In genomic region chr2:133424876-133425275, GRCh38 we compare ENCODE assay signal across 21 cellular contexts.
DNase-seq lines count a peak whose midpoint lies in the region; ATAC-seq, FAIRE-seq and TF ChIP-seq lines count a peak whose summit lies in the region.
"Had no signal": no experiment of that assay in that cellular context is flagged by ENCODE, and none has a peak within 500 bp of the region (broad histone marks: within the 10 kb centered on the region; RNA-seq: fewer than 3 reads in every experiment).

No MANE protein-coding gene starts in this region.

- CTCF ChIA-PET in Calu3 (lab: Charles Lee) = no interaction called here

- no peak for TF ChIP-seq CTCF in Calu3 (IDR thresholded peaks at IDR 0.05; ENCODE audit: unreplicated experiment)
- TF ChIP-seq CTCF in bronchial epithelial cell (IDR thresholded peaks at IDR 0.05; ENCODE audit: insufficient read depth, low read length, severe bottlenecking) = no peak
- no peak for TF ChIP-seq CTCF in nephron (IDR thresholded peaks at IDR 0.05; ENCODE audit: unreplicated experiment in 3 of 3)
- no peak for TF ChIP-seq CTCF in psoas muscle (IDR thresholded peaks at IDR 0.05)

- H3K36me3 Mint-ChIP-seq in Calu3 (ENCODE audit: insufficient read depth, unreplicated experiment) = no peaks in the 10 kb centered on the region
- no peaks in the 10 kb centered on the region for H3K36me3 Mint-ChIP-seq in nephron (ENCODE audit: low read depth)
- H3K36me3 Mint-ChIP-seq: CD8-positive, alpha-beta memory T cell had no signal

- H3K27ac ChIP-seq in psoas muscle = no peak overlapping the region
- H3K27ac ChIP-seq: adrenal gland, coronary artery, left lung, transverse colon had no signal

- H3K4me3 Mint-ChIP-seq in Calu3 (ENCODE audit: low read depth, unreplicated experiment) (no peak overlapping the region), nephron (no peak overlapping the region)
- H3K4me3 Mint-ChIP-seq: CD8-positive, alpha-beta memory T cell had no signal

- H3K4me1 ChIP-seq in psoas muscle = no peaks in the 10 kb centered on the region
- H3K4me1 ChIP-seq: adrenal gland had no signal

- H3K27me3 Mint-ChIP-seq in Calu3 (ENCODE audit: unreplicated experiment) (no peaks in the 10 kb centered on the region), nephron (ENCODE audit: low read depth) (no peaks in the 10 kb centered on the region)

- BruUV-seq in Calu3 (replicated peaks; lab: Mats Ljungman, UMichigan) = no TSS peak

- 94 to 99% (median 94%) methylated on average over 2 of the region's 2 CpGs for WGBS in psoas muscle, 3 donors

- no peaks in the 10 kb centered on the region for H3K9me3 ChIP-seq in MG63
- no peaks in the 10 kb centered on the region for H3K9me3 ChIP-seq in psoas muscle
- H3K9me3 ChIP-seq: adrenal gland, HAP-1, left lung, transverse colon had no signal

- H3K27me3 ChIP-seq in MG63 = no peaks in the 10 kb centered on the region
- no peaks in the 10 kb centered on the region for H3K27me3 ChIP-seq in bronchial epithelial cell (ENCODE audit: control insufficient read depth, insufficient read depth, low read length)
- H3K27me3 ChIP-seq in psoas muscle (ENCODE audit: insufficient read depth in 3 of 3, low read length in 2 of 3) = no peaks in the 10 kb centered on the region
- H3K27me3 ChIP-seq: adrenal gland, left lung, transverse colon had no signal

- no peak for FAIRE-seq in bronchial epithelial cell (lab: Jason Lieb, UNC)
- FAIRE-seq: frontal cortex had no signal

- H3K36me3 ChIP-seq in MG63 (no peaks in the 10 kb centered on the region), bronchial epithelial cell (ENCODE audit: control insufficient read depth, insufficient read depth, low read length) (no peaks in the 10 kb centered on the region), psoas muscle (ENCODE audit: insufficient read depth in 1 of 2, low read depth in 1 of 2) (no peaks in the 10 kb centered on the region)
- H3K36me3 ChIP-seq: adrenal gland, HAP-1, left lung, transverse colon had no signal

- H3K4me3 ChIP-seq in MG63 (no peak overlapping the region), bronchial epithelial cell (ENCODE audit: low read depth, low read length) (no peak overlapping the region), psoas muscle (no peak overlapping the region)
- H3K4me3 ChIP-seq: adrenal gland, coronary artery, HAP-1, left lung, transverse colon had no signal

- intact Hi-C loops in Calu3 (cut with micrococcal nuclease; ENCODE audit: unreplicated experiment) = no loop called here
- intact Hi-C loops in psoas muscle (cut with DNase I) = no loop called here

- H3K27ac Mint-ChIP-seq in Calu3 (ENCODE audit: unreplicated experiment) = no peak overlapping the region
- H3K27ac Mint-ChIP-seq in nephron = peak overlapping the region; percentile 5 to 74 (median 66)
- H3K27ac Mint-ChIP-seq: CD8-positive, alpha-beta memory T cell had no signal

- DNase-seq in Calu3 (peak; percentile 9), MG63 (peak; percentile 39), bronchial epithelial cell (ENCODE audit: low read depth) (peak; percentile 26), NCI-H1436 (lab: John Stamatoyannopoulos, UW) (no peak), psoas muscle (no peak), NCI-H2081 treated with DMSO at 0.1 percent for 48 hours (lab: John Stamatoyannopoulos, UW) (no peak)
- DNase-seq: activated gamma-delta T cell; adrenal gland; CD8-positive, alpha-beta memory T cell; Kasumi-1; left lung; NCI-H82; occipital lobe; stimulated activated naive CD8-positive, alpha-beta T cell treated with anti-CD3 and anti-CD28 coated beads, Interleukin-15, Interleukin-2, amounts not matched to agents 100 U/mL and 50 U/mL, for 24 hours; transverse colon had no signal

- peaks cover 24% of the 10 kb centered on the region for H3K4me1 Mint-ChIP-seq in Calu3 (ENCODE audit: low read depth, unreplicated experiment)
- H3K4me1 Mint-ChIP-seq in nephron = peaks cover 25% of the 10 kb centered on the region
- H3K4me1 Mint-ChIP-seq: CD8-positive, alpha-beta memory T cell had no signal

- H3K9me3 Mint-ChIP-seq in Calu3 (ENCODE audit: low read depth, unreplicated experiment) = no peaks in the 10 kb centered on the region
- H3K9me3 Mint-ChIP-seq in nephron = no peaks in the 10 kb centered on the region

- no peak for ATAC-seq in psoas muscle
- ATAC-seq in HG03045 (IDR thresholded peaks at IDR 0.05; ENCODE audit: unreplicated experiment) = no peak
- ATAC-seq: left lung; sciatic nerve; stimulated activated naive CD8-positive, alpha-beta T cell treated with anti-CD3 and anti-CD28 coated beads, Interleukin-15, Interleukin-2, amounts not matched to agents 100 U/mL and 50 U/mL, for 24 hours had no signal

Comparison
In these comparisons a context has a peak if more than half of its experiments do, and no peak if none do; other contexts are left out.
1. DNase-seq: peak in Calu3 (single experiment), MG63 (single experiment) and bronchial epithelial cell (single experiment); none in NCI-H1436 (single experiment), psoas muscle (0 of 2) and NCI-H2081 treated with DMSO at 0.1 percent for 48 hours (single experiment).